ENCODE assay signal across 1 cellular context in genomic region chr11:120208012-120208441, GRCh38.
TF ChIP-seq lines count a peak whose summit lies in the region.

No MANE protein-coding gene starts in this region.

TF ChIP-seq in HepG2, 621 proteins besides CTCF, POLR2A, EP300 and RAD21 (continues in another document):
- TF ChIP-seq LBX2 (CRISPR knock-in tag; IDR thresholded peaks at IDR 0.05; ENCODE audit: borderline replicate concordance) (no peak), RFX5 (IDR thresholded peaks at IDR 0.05; ENCODE audit: low read depth, low read length) (no peak), USF2 (IDR thresholded peaks at IDR 0.05; ENCODE audit: low read depth, low read length) (no peak), USF2 (CRISPR knock-in tag; IDR thresholded peaks at IDR 0.05; ENCODE audit: borderline replicate concordance) (no peak), BHLHE40 (IDR thresholded peaks at IDR 0.05; ENCODE audit: low read length) (0 out of 2 replicates have a peak, but pooled peaks have one; percentile 20), PPARG (CRISPR knock-in tag; conservative IDR thresholded peaks at IDR 0.05) (0 out of 2 replicates have a peak, but pooled peaks have one; percentile 14), ZNF460 (CRISPR knock-in tag; IDR thresholded peaks at IDR 0.05; ENCODE audit: borderline replicate concordance) (no peak), ZNF777 (CRISPR knock-in tag; IDR thresholded peaks at IDR 0.05) (peak; percentile 51; the same call in 1 of the 2 replicates), ZFP41 (CRISPR knock-in tag; IDR thresholded peaks at IDR 0.05; ENCODE audit: borderline replicate concordance) (no peak), MIER2 (CRISPR knock-in tag; IDR thresholded peaks at IDR 0.05) (peak; percentile 34; the same call in 1 of the 2 replicates), ZNF749 (CRISPR knock-in tag; IDR thresholded peaks at IDR 0.05; ENCODE audit: borderline replicate concordance) (no peak), FOXO4 (CRISPR knock-in tag; conservative IDR thresholded peaks at IDR 0.05) (no peak), RCOR2 (CRISPR knock-in tag; IDR thresholded peaks at IDR 0.05) (no peak), ZFP36L2 (CRISPR knock-in tag; IDR thresholded peaks at IDR 0.05) (no peak), ZNF652 (CRISPR knock-in tag; IDR thresholded peaks at IDR 0.05; ENCODE audit: borderline replicate concordance, low read depth) (no peak), MAX (IDR thresholded peaks at IDR 0.05) (peak; percentile 54), ZIK1 (CRISPR knock-in tag; IDR thresholded peaks at IDR 0.05; ENCODE audit: borderline replicate concordance, low read depth) (no peak), POLR2AphosphoS2 (IDR thresholded peaks at IDR 0.05; ENCODE audit: low read depth, low read length) (no peak), ZFYVE20 (CRISPR knock-in tag; IDR thresholded peaks at IDR 0.05; ENCODE audit: borderline replicate concordance, low read depth) (no peak), PHF20 (CRISPR knock-in tag; IDR thresholded peaks at IDR 0.05) (no peak), CENPX (CRISPR knock-in tag; IDR thresholded peaks at IDR 0.05) (no peak), ZNF337 (CRISPR knock-in tag; IDR thresholded peaks at IDR 0.05; ENCODE audit: borderline replicate concordance, low read depth) (no peak), ZBTB1 (CRISPR knock-in tag; IDR thresholded peaks at IDR 0.05; ENCODE audit: borderline replicate concordance) (no peak), HMG20A (CRISPR knock-in tag; IDR thresholded peaks at IDR 0.05; ENCODE audit: borderline replicate concordance) (peak; percentile 73; the same call in 1 of the 2 replicates), TGIF2 (CRISPR knock-in tag; IDR thresholded peaks at IDR 0.05) (0 out of 2 replicates have a peak, but pooled peaks have one; percentile 20), NFAT5 (CRISPR knock-in tag; IDR thresholded peaks at IDR 0.05) (no peak), ZNF792 (CRISPR knock-in tag; IDR thresholded peaks at IDR 0.05) (peak; percentile 47; the same call in 1 of the 2 replicates), GLMP (CRISPR knock-in tag; IDR thresholded peaks at IDR 0.05; ENCODE audit: borderline replicate concordance) (no peak), FOSL2 (CRISPR knock-in tag; IDR thresholded peaks at IDR 0.05) (peak; percentile 67; the same call in 1 of the 2 replicates), ZBTB34 (CRISPR knock-in tag; IDR thresholded peaks at IDR 0.05) (peak; percentile 84; the same call in 1 of the 2 replicates), ZNF790 (CRISPR knock-in tag; IDR thresholded peaks at IDR 0.05; ENCODE audit: borderline replicate concordance) (0 out of 2 replicates have a peak, but pooled peaks have one; percentile 31), NFRKB (IDR thresholded peaks at IDR 0.05) (no peak), FOSL1 (CRISPR knock-in tag; IDR thresholded peaks at IDR 0.05; ENCODE audit: borderline replicate concordance) (no peak), FOXP4 (CRISPR knock-in tag; IDR thresholded peaks at IDR 0.05) (peak; percentile 37; the same call in 1 of the 2 replicates), ZNF530 (CRISPR knock-in tag; IDR thresholded peaks at IDR 0.05; ENCODE audit: low read depth) (no peak), SMARCC2 (IDR thresholded peaks at IDR 0.05) (no peak), ZNF800 (CRISPR knock-in tag; IDR thresholded peaks at IDR 0.05) (0 out of 2 replicates have a peak, but pooled peaks have one; percentile 46), ZNF773 (CRISPR knock-in tag; IDR thresholded peaks at IDR 0.05; ENCODE audit: borderline replicate concordance) (no peak), ZNF713 (CRISPR knock-in tag; IDR thresholded peaks at IDR 0.05) (no peak), PHF5A (CRISPR knock-in tag; IDR thresholded peaks at IDR 0.05; ENCODE audit: low read depth, unreplicated experiment) (peak; percentile 43), GABPB1 (CRISPR knock-in tag; IDR thresholded peaks at IDR 0.05) (no peak), ZFX (CRISPR knock-in tag; IDR thresholded peaks at IDR 0.05; ENCODE audit: low read depth) (peak; percentile 55; the same call in 1 of the 2 replicates), SMYD3 (CRISPR knock-in tag; IDR thresholded peaks at IDR 0.05) (no peak), HOXA7 (CRISPR knock-in tag; IDR thresholded peaks at IDR 0.05) (no peak), BCL3 (CRISPR knock-in tag; IDR thresholded peaks at IDR 0.05) (no peak), ZNF549 (CRISPR knock-in tag; IDR thresholded peaks at IDR 0.05) (no peak), DR1 (CRISPR knock-in tag; IDR thresholded peaks at IDR 0.05) (no peak), TAF15 (IDR thresholded peaks at IDR 0.05; ENCODE audit: low read depth, low read length, poor library complexity, severe bottlenecking) (no peak), BRD4 (CRISPR knock-in tag; IDR thresholded peaks at IDR 0.05) (0 out of 2 replicates have a peak, but pooled peaks have one; percentile 25), HDAC6 (IDR thresholded peaks at IDR 0.05; ENCODE audit: low read depth, low read length) (no peak)
